Comparison of ENCODE assay signal across 8 cellular contexts in genomic region chr7:24965831-24966708, GRCh38. TPM values are rescaled to one million over a fixed set of nuclear protein-coding genes. Genes with fewer than 3 reads are reported as not detected.
DNase-seq lines count a peak whose midpoint lies in the region; ATAC-seq, FAIRE-seq and TF ChIP-seq lines count a peak whose summit lies in the region.

No MANE protein-coding gene starts in this region.

- no peak for TF ChIP-seq EP300 in suprapubic skin (IDR thresholded peaks at IDR 0.05)

- FAIRE-seq in GM12892 (lab: Jason Lieb, UNC) = peak; percentile 96

- CTCF ChIA-PET in WTC11 (lab: Charles Lee) = interaction anchor here (1.1 kb wide), 1 partner anchor 13 kb away, joined by 6 read pairs; the partner anchor contains the start of gene OSBPL3

- peaks cover 55% of the 10 kb centered on the region for H3K4me1 ChIP-seq in suprapubic skin

- no peaks in the 10 kb centered on the region for H3K36me3 ChIP-seq in suprapubic skin
- H3K36me3 ChIP-seq in H7 (replicated peaks; ENCODE audit: control insufficient read depth, insufficient read depth, low read length) = no peaks in the 10 kb centered on the region

- intact Hi-C loops in left cardiac atrium (cut with DNase I) = no loop called here

- POLR2A ChIA-PET in WTC11 (lab: Charles Lee) = no interaction called here

- no peak overlapping the region for H3K4me3 Mint-ChIP-seq in WTC11

- peak overlapping the region; percentile 47 for H3K27ac Mint-ChIP-seq in WTC11

- H3K4me3 ChIP-seq in suprapubic skin (no peak overlapping the region), H7 (ENCODE audit: insufficient read depth, low read depth, low read length) (no peak overlapping the region)

- 31% methylated on average over 8 of the region's 8 CpGs for WGBS in suprapubic skin

- H3K27ac ChIP-seq in suprapubic skin = peak overlapping the region; percentile 78

- H3K27me3 Mint-ChIP-seq in WTC11 (ENCODE audit: low read depth) = no peaks in the 10 kb centered on the region

- H3K9me3 ChIP-seq in suprapubic skin = no peaks in the 10 kb centered on the region

- H3K27me3 ChIP-seq in suprapubic skin (no peaks in the 10 kb centered on the region), H7 (ENCODE audit: control insufficient read depth, insufficient read depth, low read length) (no peaks in the 10 kb centered on the region)

- ATAC-seq in GM21526 (IDR thresholded peaks at IDR 0.05; ENCODE audit: low FRiP score, unreplicated experiment) = peak; percentile 71
- ATAC-seq in HG03575 (IDR thresholded peaks at IDR 0.05; ENCODE audit: extremely low read depth, insufficient number of reproducible peaks, low FRiP score, unreplicated experiment) = peak; percentile 66
- ATAC-seq in WTC11 = peak; percentile 60
- ATAC-seq in left cardiac atrium = peak; percentile 33 to 34

- H3K36me3 Mint-ChIP-seq in WTC11 = no peaks in the 10 kb centered on the region

- H3K4me1 Mint-ChIP-seq in WTC11 = peaks cover 38% of the 10 kb centered on the region

- TF ChIP-seq CTCF in WTC11 (IDR thresholded peaks at IDR 0.05) (no peak), suprapubic skin (IDR thresholded peaks at IDR 0.05) (no peak)

- TF ChIP-seq POLR2A in GM12892 (IDR thresholded peaks at IDR 0.05; ENCODE audit: low read depth, low read length) = peak; percentile 61
- TF ChIP-seq POLR2A in suprapubic skin (IDR thresholded peaks at IDR 0.05) = no peak

- peak; percentile 32 for DNase-seq in GM12892 (ENCODE audit: insufficient read length)
- no peak for DNase-seq in WTC11 (ENCODE audit: low spot score)
- DNase-seq in left cardiac atrium = peak; percentile 25
- no peak for DNase-seq in suprapubic skin (ENCODE audit: low spot score in 2 of 2)
- no peak for DNase-seq in H7
- DNase-seq in NCI-H2107 (lab: John Stamatoyannopoulos, UW) = no peak

- no peaks in the 10 kb centered on the region for H3K9me3 Mint-ChIP-seq in WTC11

TF ChIP-seq in WTC11, 78 proteins besides CTCF, POLR2A, EP300 and RAD21:
- no peak for TF ChIP-seq FOXP1 (CRISPR knock-in tag; IDR thresholded peaks at IDR 0.05; ENCODE audit: borderline replicate concordance)
- no peak for TF ChIP-seq ESRRA (CRISPR knock-in tag; IDR thresholded peaks at IDR 0.05; ENCODE audit: borderline replicate concordance)
TF ChIP-seq in WTC11: peak in this region for 0.

RNA-seq across cellular contexts. Expression of gene OSBPL3, which starts 13.9 kb away (rescaled TPM):
- polyA plus RNA-seq in GM12892 (2012; ENCODE audit: missing spikeins) = 21.6 TPM
- total RNA-seq in WTC11 (2021) (16.0 to 20.2 TPM (median 17.1 TPM) in 3 replicates), left cardiac atrium (1 to 10 TPM; 8.8 to 10.0 TPM), suprapubic skin (10 to 100 TPM; 22.0 to 49.0 (median 27.3) TPM)
- total RNA-seq in H7 (2014; rRNA removed; shearing (Covaris generic)) = 8.8 and 9.3 TPM in 2 replicates

Comparison
In these comparisons a context has a peak if more than half of its experiments do, and no peak if none do; other contexts are left out.
1. DNase-seq: peak in GM12892 (single experiment) and left cardiac atrium (single experiment); none in WTC11 (single experiment), suprapubic skin (0 of 2), H7 (single experiment) and NCI-H2107 (single experiment).
2. Peak in every context shown above with its lines, with median percentiles within 50 percentile points of each other: ATAC-seq.